ENCODE assay signal across 1 cellular context in genomic region chr22:50530280-50530856, GRCh38.
TF ChIP-seq lines count a peak whose summit lies in the region.

No MANE protein-coding gene starts in this region.

TF ChIP-seq in HepG2, 621 proteins besides CTCF, POLR2A, EP300 and RAD21 (continued from another document and continues in another):
- TF ChIP-seq TEF (CRISPR knock-in tag; IDR thresholded peaks at IDR 0.05) (no peak), EED (CRISPR knock-in tag; IDR thresholded peaks at IDR 0.05) (peak; percentile 74; the same call in 1 of the 2 replicates), MAFG (CRISPR knock-in tag; IDR thresholded peaks at IDR 0.05) (no peak), JUNB (CRISPR knock-in tag; IDR thresholded peaks at IDR 0.05; ENCODE audit: borderline replicate concordance) (no peak), PRDM4 (CRISPR knock-in tag; IDR thresholded peaks at IDR 0.05; ENCODE audit: borderline replicate concordance) (no peak), NFYB (CRISPR knock-in tag; IDR thresholded peaks at IDR 0.05) (0 out of 2 replicates have a peak, but pooled peaks have one; percentile 8), MAFF (IDR thresholded peaks at IDR 0.05; ENCODE audit: low read depth, low read length) (no peak), ZKSCAN8 (CRISPR knock-in tag; IDR thresholded peaks at IDR 0.05; ENCODE audit: borderline replicate concordance) (0 out of 2 replicates have a peak, but pooled peaks have one; percentile 70), FOXA1 (IDR thresholded peaks at IDR 0.05) (no peak), FOXA1 (CRISPR knock-in tag; IDR thresholded peaks at IDR 0.05) (peak; percentile 78), ATF3 (CRISPR knock-in tag; IDR thresholded peaks at IDR 0.05) (no peak), TCF7L2 (IDR thresholded peaks at IDR 0.05; ENCODE audit: low read depth, low read length) (no peak), ZKSCAN1 (IDR thresholded peaks at IDR 0.05; ENCODE audit: low read length) (no peak), ZNF687 (CRISPR knock-in tag; IDR thresholded peaks at IDR 0.05) (peak; percentile 90), ZNF101 (CRISPR knock-in tag; IDR thresholded peaks at IDR 0.05; ENCODE audit: borderline replicate concordance, low read depth) (0 out of 2 replicates have a peak, but pooled peaks have one; percentile 41), SIX1 (CRISPR knock-in tag; IDR thresholded peaks at IDR 0.05; ENCODE audit: borderline replicate concordance) (no peak), HNF4G (IDR thresholded peaks at IDR 0.05; ENCODE audit: borderline replicate concordance, low read depth, low read length) (no peak), HNF4G (CRISPR knock-in tag; IDR thresholded peaks at IDR 0.05; ENCODE audit: borderline replicate concordance, low read depth) (peak; percentile 72), MXD4 (CRISPR knock-in tag; IDR thresholded peaks at IDR 0.05) (0 out of 2 replicates have a peak, but pooled peaks have one; percentile 36), HBP1 (CRISPR knock-in tag; IDR thresholded peaks at IDR 0.05; ENCODE audit: low read depth) (no peak), ZSCAN21 (CRISPR knock-in tag; IDR thresholded peaks at IDR 0.05; ENCODE audit: borderline replicate concordance) (peak; percentile 37; the same call in 1 of the 2 replicates), ZNF572 (CRISPR knock-in tag; IDR thresholded peaks at IDR 0.05) (0 out of 2 replicates have a peak, but pooled peaks have one; percentile 37), ZBTB7B (CRISPR knock-in tag; IDR thresholded peaks at IDR 0.05) (peak; percentile 62), ZNF546 (CRISPR knock-in tag; conservative IDR thresholded peaks at IDR 0.05) (no peak; the same call in 1 of the 2 replicates), ZSCAN22 (CRISPR knock-in tag; IDR thresholded peaks at IDR 0.05) (no peak), TBL1XR1 (IDR thresholded peaks at IDR 0.05; ENCODE audit: borderline replicate concordance, low read length, partially characterized antibody) (no peak), ZNF503 (CRISPR knock-in tag; IDR thresholded peaks at IDR 0.05) (no peak), KLF11 (CRISPR knock-in tag; IDR thresholded peaks at IDR 0.05) (no peak), SALL1 (CRISPR knock-in tag; IDR thresholded peaks at IDR 0.05) (peak; percentile 73), TBP (CRISPR knock-in tag; IDR thresholded peaks at IDR 0.05) (0 out of 2 replicates have a peak, but pooled peaks have one; percentile 46), HMGA1 (CRISPR knock-in tag; conservative IDR thresholded peaks at IDR 0.05) (no peak), PREB (CRISPR knock-in tag; IDR thresholded peaks at IDR 0.05) (peak; percentile 83; the same call in 1 of the 2 replicates), ZNF34 (CRISPR knock-in tag; IDR thresholded peaks at IDR 0.05; ENCODE audit: borderline replicate concordance) (0 out of 2 replicates have a peak, but pooled peaks have one; percentile 56), SATB2 (CRISPR knock-in tag; IDR thresholded peaks at IDR 0.05) (no peak), FOSL2 (CRISPR knock-in tag; IDR thresholded peaks at IDR 0.05) (0 out of 2 replicates have a peak, but pooled peaks have one; percentile 44), ZNF430 (CRISPR knock-in tag; IDR thresholded peaks at IDR 0.05) (peak; percentile 66), ZZZ3 (CRISPR knock-in tag; IDR thresholded peaks at IDR 0.05; ENCODE audit: borderline replicate concordance) (no peak), ZNF781 (CRISPR knock-in tag; IDR thresholded peaks at IDR 0.05; ENCODE audit: borderline replicate concordance, not compliant biosample characterization) (peak; percentile 52), BATF2 (CRISPR knock-in tag; IDR thresholded peaks at IDR 0.05) (no peak; the same call in 1 of the 2 replicates), POLR2AphosphoS5 (IDR thresholded peaks at IDR 0.05; ENCODE audit: low read depth, low read length) (peak; percentile 40; the same call in 1 of the 2 replicates), RARA (CRISPR knock-in tag; IDR thresholded peaks at IDR 0.05) (peak; percentile 62), ZBTB4 (CRISPR knock-in tag; IDR thresholded peaks at IDR 0.05; ENCODE audit: borderline replicate concordance) (no peak), ZNF18 (CRISPR knock-in tag; IDR thresholded peaks at IDR 0.05; ENCODE audit: insufficient replicate concordance) (no peak), NR3C1 (CRISPR knock-in tag; IDR thresholded peaks at IDR 0.05) (no peak), ZNF451 (CRISPR knock-in tag; IDR thresholded peaks at IDR 0.05) (0 out of 2 replicates have a peak, but pooled peaks have one; percentile 53), FOXO1 (CRISPR knock-in tag; IDR thresholded peaks at IDR 0.05) (peak; percentile 71), TCF12 (IDR thresholded peaks at IDR 0.05) (no peak), TCF12 (CRISPR knock-in tag; IDR thresholded peaks at IDR 0.05) (peak; percentile 81; the same call in 1 of the 2 replicates), ZNF614 (CRISPR knock-in tag; IDR thresholded peaks at IDR 0.05; ENCODE audit: borderline replicate concordance) (no peak), KDM1A (CRISPR knock-in tag; IDR thresholded peaks at IDR 0.05) (no peak)
